16 cellular contexts compared by ENCODE assay signal in genomic region chr16:69003500-69003899, GRCh38.
"Had no signal": no experiment of that assay in that cellular context is flagged by ENCODE, and none has a peak within 500 bp of the region (broad histone marks: within the 10 kb centered on the region; RNA-seq: fewer than 3 reads in every experiment).

No MANE protein-coding gene starts in this region.

- DNase-seq: activated CD4-positive, alpha-beta T cell treated with anti-CD3 and anti-CD28 coated beads, Interleukin-2, amount 50 U/mL, for 4 hours; activated CD4-positive, CD25-positive, alpha-beta regulatory T cell treated with anti-CD3 and anti-CD28 coated beads, Interleukin-2, amount 50 U/mL, for 72 hours; activated gamma-delta T cell; activated T-cell treated with anti-CD3 and anti-CD28 coated beads, Interleukin-2, amount 50 U/mL, for 1 hour; amygdala; brain microvascular endothelial cell; dermis blood vessel endothelial cell; foreskin keratinocyte; head of caudate nucleus; left colon; naive thymus-derived CD4-positive, alpha-beta T cell; thyroid gland; uterus had no signal

- ATAC-seq: foreskin keratinocyte; left colon; naive thymus-derived CD4-positive, alpha-beta T cell had no signal

- H3K4me3 ChIP-seq: esophagus muscularis mucosa, right atrium auricular region, smooth muscle cell, thyroid gland, uterus had no signal
